ENCODE assay signal across 29 cellular contexts in the genomic region with DNA sequence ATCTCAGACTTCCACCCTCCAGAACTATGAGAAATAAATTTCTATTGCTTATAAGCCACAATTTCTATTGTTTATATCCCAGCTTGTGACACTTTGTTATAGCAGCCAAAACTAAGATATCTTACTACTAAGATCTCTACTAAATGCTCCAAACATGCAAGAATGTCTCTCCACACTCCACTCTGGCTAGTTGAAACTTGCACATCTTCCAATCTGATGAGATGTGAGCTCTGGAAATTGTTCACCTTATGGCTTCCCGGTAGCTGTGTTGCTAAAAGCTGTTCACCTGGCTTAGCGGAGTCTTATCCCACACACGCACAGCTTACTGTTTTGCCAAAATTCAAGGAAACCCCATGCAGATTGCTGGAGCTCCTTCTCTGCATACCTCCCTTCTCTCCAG. TPM values are rescaled to one million over a fixed set of nuclear protein-coding genes. Genes with fewer than 3 reads are reported as not detected.
DNase-seq lines count a peak whose midpoint lies in the region; ATAC-seq, FAIRE-seq and TF ChIP-seq lines count a peak whose summit lies in the region.
"Had no signal": no experiment of that assay in that cellular context is flagged by ENCODE, and none has a peak within 500 bp of the region (broad histone marks: within the 10 kb centered on the region; RNA-seq: fewer than 3 reads in every experiment).

No MANE protein-coding gene starts in this region.

- TF ChIP-seq EP300 in HepG2 (IDR thresholded peaks at IDR 0.05; ENCODE audit: low read depth in 2 of 2, low read length in 2 of 2) (no peak), HepG2 (CRISPR knock-in tag; IDR thresholded peaks at IDR 0.05; ENCODE audit: borderline replicate concordance) (no peak)

- H2AFZ ChIP-seq in HepG2 (ENCODE audit: low read length), result no peak overlapping the region

- CTCF ChIA-PET in HepG2 (lab: Yijun Ruan, JAX; ENCODE audit: low intra/inter-chr PET ratio, low total read pairs), result no interaction called here

- H3K4me2 ChIP-seq in HepG2 (ENCODE audit: low read depth, low read length), result peak overlapping the region; percentile 77

- BruUV-seq in HepG2 (replicated peaks; lab: Mats Ljungman, UMichigan), result no TSS peak

- FAIRE-seq in HepG2 (lab: Jason Lieb, UNC), result no peak
- FAIRE-seq: RCC 7860 had no signal

- H3K36me3 Mint-ChIP-seq in glutamatergic neuron (ENCODE audit: unreplicated experiment), result no peaks in the 10 kb centered on the region
- H3K36me3 Mint-ChIP-seq: CD4-positive, CD25-positive, alpha-beta regulatory T cell; stimulated activated effector memory CD8-positive, alpha-beta T cell treated with anti-CD3 and anti-CD28 coated beads, Interleukin-12 subunit alpha, Interleukin-12 subunit beta, amount 100 ng/mL, for 72 hours had no signal

- H3K27ac ChIP-seq in colonic mucosa, result peak overlapping the region; percentile 52
- peak overlapping the region; percentile 84 for H3K27ac ChIP-seq in HepG2 (ENCODE audit: extremely low read length, insufficient read depth, low read length)
- H3K27ac ChIP-seq in temporal lobe (ENCODE audit: low read depth, low read length), result peak overlapping the region; percentile 46
- H3K27ac ChIP-seq: 22Rv1, adrenal gland, gastroesophageal sphincter, sigmoid colon, suprapubic skin, vagina had no signal

- H3K4me3 Mint-ChIP-seq in glutamatergic neuron (ENCODE audit: unreplicated experiment), result no peak overlapping the region
- H3K4me3 Mint-ChIP-seq: activated B cell treated with CpG ODN at 0.5 μM for 24 hours; CD4-positive, CD25-positive, alpha-beta regulatory T cell; naive thymus-derived CD8-positive, alpha-beta T cell; stimulated activated effector memory CD8-positive, alpha-beta T cell treated with anti-CD3 and anti-CD28 coated beads, Interleukin-12 subunit alpha, Interleukin-12 subunit beta, amount 100 ng/mL, for 72 hours had no signal

- H4K20me1 ChIP-seq in HepG2 (ENCODE audit: insufficient read depth, low read length), result no peaks in the 10 kb centered on the region

- POLR2A ChIA-PET in HepG2 (lab: Yijun Ruan, JAX), result interaction anchor here (0.8 to 2.9 kb wide), 27 partner anchors 9 to 269 kb away, joined by 3 to 42 read pairs (median 5); partner anchors contain the start of gene PKDCC

- peak; percentile 29 for DNase-seq in NCI-H146 treated with DMSO at 0.1 percent for 48 hours (lab: John Stamatoyannopoulos, UW; ENCODE audit: unreplicated experiment)
- no peak for DNase-seq in NCI-H146 (lab: John Stamatoyannopoulos, UW)
- peak; percentile 17 for DNase-seq in colonic mucosa
- DNase-seq in HepG2 (ENCODE audit: low spot score), result no peak
- DNase-seq in putamen (ENCODE audit: low spot score), result no peak
- no peak for DNase-seq in glutamatergic neuron
- no peak for DNase-seq in retina
- DNase-seq: activated B cell treated with CpG ODN at 0.5 μM for 24 hours; activated CD4-positive, alpha-beta T cell treated with anti-CD3 and anti-CD28 coated beads, Interleukin-2, amount 50 U/mL, for 1 hour; activated naive CD4-positive, alpha-beta T cell treated with Interleukin-2 at 50 U/mL for 16 hours; activated T-cell treated with anti-CD3 and anti-CD28 coated beads, Interleukin-2, amount 50 U/mL, for 48 hours; adrenal gland; CD4-positive, CD25-positive, alpha-beta regulatory T cell; cortex of kidney; left lung; naive thymus-derived CD8-positive, alpha-beta T cell; NCI-H1092 treated with DMSO at 0.1 percent for 48 hours; NCI-H2029; SIG-M5; sigmoid colon; stimulated activated CD4-positive, alpha-beta T cell treated with anti-CD3 and anti-CD28 coated beads, Interleukin-4, amount 100 ng/mL, for 24 hours; T-helper 9 cell had no signal

- H3K27ac Mint-ChIP-seq in glutamatergic neuron (ENCODE audit: unreplicated experiment), result no peak overlapping the region
- H3K27ac Mint-ChIP-seq: activated B cell treated with CpG ODN at 0.5 μM for 24 hours; CD4-positive, CD25-positive, alpha-beta regulatory T cell; stimulated activated effector memory CD8-positive, alpha-beta T cell treated with anti-CD3 and anti-CD28 coated beads, Interleukin-12 subunit alpha, Interleukin-12 subunit beta, amount 100 ng/mL, for 72 hours had no signal

- ATAC-seq in HepG2, result no peak
- ATAC-seq: gastroesophageal sphincter; naive thymus-derived CD8-positive, alpha-beta T cell; stimulated activated effector memory CD8-positive, alpha-beta T cell treated with anti-CD3 and anti-CD28 coated beads, Interleukin-12 subunit alpha, Interleukin-12 subunit beta, amount 100 ng/mL, for 72 hours had no signal

- H3K79me2 ChIP-seq in HepG2 (ENCODE audit: insufficient read depth, low read length), result peaks cover 37% of the 10 kb centered on the region

- H3K9me3 Mint-ChIP-seq in glutamatergic neuron (ENCODE audit: unreplicated experiment), result peaks cover 1% of the 10 kb centered on the region
- H3K9me3 Mint-ChIP-seq: activated B cell treated with CpG ODN at 0.5 μM for 24 hours; naive thymus-derived CD8-positive, alpha-beta T cell; stimulated activated effector memory CD8-positive, alpha-beta T cell treated with anti-CD3 and anti-CD28 coated beads, Interleukin-12 subunit alpha, Interleukin-12 subunit beta, amount 100 ng/mL, for 72 hours had no signal

- H3K4me1 Mint-ChIP-seq in glutamatergic neuron (ENCODE audit: low read depth, unreplicated experiment), result peaks cover 3% of the 10 kb centered on the region

- TF ChIP-seq CTCF in colonic mucosa (IDR thresholded peaks at IDR 0.05) (no peak), HepG2 (CRISPR knock-in tag; IDR thresholded peaks at IDR 0.05) (no peak), glutamatergic neuron (IDR thresholded peaks at IDR 0.05; ENCODE audit: partially characterized antibody, unreplicated experiment) (no peak)

- no peaks in the 10 kb centered on the region for H3K9me3 ChIP-seq in colonic mucosa
- no peaks in the 10 kb centered on the region for H3K9me3 ChIP-seq in HepG2 (ENCODE audit: low read length)
- H3K9me3 ChIP-seq: adrenal gland, gastroesophageal sphincter, left lung, sigmoid colon, suprapubic skin, vagina had no signal

- no peaks in the 10 kb centered on the region for H3K27me3 Mint-ChIP-seq in glutamatergic neuron (ENCODE audit: unreplicated experiment)

- in situ Hi-C loops in HepG2 (cut with HindIII; ENCODE audit: extremely low pct_ligation_motif_present, low pct_unique_long_range_greater_than_20kb), result no loop called here

- no peaks in the 10 kb centered on the region for H3K36me3 ChIP-seq in colonic mucosa
- no peaks in the 10 kb centered on the region for H3K36me3 ChIP-seq in HepG2 (replicated peaks in 1 of 2; ENCODE audit: control insufficient read depth in 1 of 2, insufficient read depth in 2 of 2, low read length in 2 of 2)
- H3K36me3 ChIP-seq: adrenal gland, gastroesophageal sphincter, left lung, sigmoid colon, suprapubic skin, vagina had no signal

- no peak overlapping the region for H3K4me3 ChIP-seq in colonic mucosa
- peak overlapping the region in 2 of 3 experiments; percentile 2 to 44; a peak in 1 of 6 replicates for H3K4me3 ChIP-seq in HepG2 (replicated peaks in 1 of 3; ENCODE audit: insufficient read depth in 1 of 3, low read depth in 2 of 3, low read length in 3 of 3)
- H3K4me3 ChIP-seq: adrenal gland, gastroesophageal sphincter, left lung, sigmoid colon, suprapubic skin, vagina had no signal

- peak overlapping the region in 1 of 2 donors; percentile 35 for H3K9ac ChIP-seq in colonic mucosa (ENCODE audit: low read depth in 2 of 2, low read length in 2 of 2)
- peak overlapping the region; percentile 53 for H3K9ac ChIP-seq in HepG2 (ENCODE audit: insufficient read depth, low read depth, low read length)

- H3K4me1 ChIP-seq in colonic mucosa (peaks cover 4% of the 10 kb centered on the region), HepG2 (ENCODE audit: insufficient read depth, low read length) (peaks cover 85% of the 10 kb centered on the region)
- H3K4me1 ChIP-seq: adrenal gland, vagina had no signal

- intact Hi-C loops in colonic mucosa (cut with DNase I) (loop anchor here (10.0 kb wide), 1 partner anchor 273 kb away; the partner anchor contains the start of gene COX7A2L), HepG2 (cut with micrococcal nuclease; ENCODE audit: unreplicated experiment) (loop anchor here (1.0 to 5.0 kb wide), 3 partner anchors 105 to 236 kb away; no protein-coding TSS in a partner anchor)

- 52% methylated on average over 3 of the region's 3 CpGs for WGBS in HepG2 (ENCODE audit: low lambda C conversion rate)

- TF ChIP-seq RAD21 in HepG2 (CRISPR knock-in tag; IDR thresholded peaks at IDR 0.05), result no peak

- no peak for TF ChIP-seq POLR2A in HepG2 (IDR thresholded peaks at IDR 0.05; ENCODE audit: insufficient read depth in 1 of 2, low read depth in 2 of 2, low read length in 2 of 2)

- H3K27me3 ChIP-seq in colonic mucosa (no peaks in the 10 kb centered on the region), HepG2 (ENCODE audit: control insufficient read depth in 1 of 2, insufficient read depth in 2 of 2, low read length in 2 of 2) (no peaks in the 10 kb centered on the region)
- H3K27me3 ChIP-seq: adrenal gland, gastroesophageal sphincter, left lung, sigmoid colon, suprapubic skin, vagina had no signal

RNA-seq across cellular contexts. Expression of gene PKDCC, which starts 43.9 kb away (rescaled TPM):
- total RNA-seq in colonic mucosa (100 to 1,000 TPM in 1 of 2 donors, 10 to 100 TPM in 1; 61.3 to 125 TPM), HepG2 (2016; rRNA removed; fragmentation: Illumina TruSeq; extraction: Trizol) (28.5 and 52.6 TPM in 2 replicates), temporal lobe (9.6 TPM), glutamatergic neuron (ENCODE audit: unreplicated experiment) (959 TPM)
- 29.8 and 32.7 TPM in 2 replicates for total RNA-seq in HepG2 (2016; cell fraction: cytosol; rRNA removed; fragmentation: Illumina TruSeq; extraction: Trizol; ENCODE audit: low read depth)
- total RNA-seq in HepG2 (2016; cell fraction: insoluble cytoplasmic fraction; rRNA removed; fragmentation: Illumina TruSeq; extraction: Trizol), result 26.0 and 48.3 TPM in 2 replicates
- 54.4 and 56.9 TPM in 2 replicates for total RNA-seq in HepG2 (2016; cell fraction: membrane; rRNA removed; fragmentation: Illumina TruSeq; extraction: Trizol)
- total RNA-seq in HepG2 (2016; cell fraction: nucleus; rRNA removed; fragmentation: Illumina TruSeq; extraction: Trizol), result 54.4 and 55.1 TPM in 2 replicates
- polyA plus RNA-seq in HepG2 (2011; rRNA removed), result 58.8 and 61.3 TPM in 2 replicates
- 38.5 and 60.7 TPM in 2 replicates for polyA plus RNA-seq in HepG2 (2011; cell fraction: cytosol; rRNA removed)
- 143 and 171 TPM in 2 replicates for polyA plus RNA-seq in HepG2 (2011; cell fraction: nucleus; rRNA removed)
- 40.4 and 41.4 TPM in 2 replicates for polyA plus RNA-seq in HepG2 (2012)
- 17.4 and 18.8 TPM in 2 replicates for polyA plus RNA-seq in HepG2 (2016; cell fraction: cytosol; fragmentation: Illumina TruSeq; extraction: Trizol; ENCODE audit: low read depth)
- polyA plus RNA-seq in HepG2 (2016; cell fraction: insoluble cytoplasmic fraction; fragmentation: Illumina TruSeq; extraction: Trizol; ENCODE audit: low read depth), result 22.6 and 27.6 TPM in 2 replicates
- 33.9 and 35.9 TPM in 2 replicates for polyA plus RNA-seq in HepG2 (2016; cell fraction: membrane; fragmentation: Illumina TruSeq; extraction: Trizol; ENCODE audit: low read depth)
- polyA plus RNA-seq in HepG2 (2016; cell fraction: nucleus; fragmentation: Illumina TruSeq; extraction: Trizol; ENCODE audit: insufficient read depth, low read depth), result 102 and 113 TPM in 2 replicates
- 71.1 and 76.2 TPM in 2 replicates for polyA minus RNA-seq in HepG2 (2011; rRNA and poly(A)+ RNA removed; ENCODE audit: low replicate concordance)
- polyA minus RNA-seq in HepG2 (2011; cell fraction: cytosol; rRNA and poly(A)+ RNA removed), result 18.8 and 24.4 TPM in 2 replicates
- polyA minus RNA-seq in HepG2 (2011; cell fraction: nucleus; rRNA and poly(A)+ RNA removed), result 23.2 and 26.8 TPM in 2 replicates
- total RNA-seq: activated B cell treated with CpG ODN at 0.5 μM for 24 hours; CD4-positive, CD25-positive, alpha-beta regulatory T cell; naive thymus-derived CD8-positive, alpha-beta T cell had no signal
- polyA plus RNA-seq: CD4-positive, CD25-positive, alpha-beta regulatory T cell; naive thymus-derived CD8-positive, alpha-beta T cell had no signal

Comparison
In these comparisons a context has a peak if more than half of its experiments do, and no peak if none do; other contexts are left out.
1. DNase-seq: peak in NCI-H146 treated with DMSO at 0.1 percent for 48 hours (single experiment) and colonic mucosa (single experiment); none in NCI-H146 (single experiment), HepG2 (single experiment), putamen (single experiment), glutamatergic neuron (single experiment) and retina (single experiment).
2. Peak in every context shown above with its lines, with median percentiles within 50 percentile points of each other: H3K27ac ChIP-seq.